In the genomic region with DNA sequence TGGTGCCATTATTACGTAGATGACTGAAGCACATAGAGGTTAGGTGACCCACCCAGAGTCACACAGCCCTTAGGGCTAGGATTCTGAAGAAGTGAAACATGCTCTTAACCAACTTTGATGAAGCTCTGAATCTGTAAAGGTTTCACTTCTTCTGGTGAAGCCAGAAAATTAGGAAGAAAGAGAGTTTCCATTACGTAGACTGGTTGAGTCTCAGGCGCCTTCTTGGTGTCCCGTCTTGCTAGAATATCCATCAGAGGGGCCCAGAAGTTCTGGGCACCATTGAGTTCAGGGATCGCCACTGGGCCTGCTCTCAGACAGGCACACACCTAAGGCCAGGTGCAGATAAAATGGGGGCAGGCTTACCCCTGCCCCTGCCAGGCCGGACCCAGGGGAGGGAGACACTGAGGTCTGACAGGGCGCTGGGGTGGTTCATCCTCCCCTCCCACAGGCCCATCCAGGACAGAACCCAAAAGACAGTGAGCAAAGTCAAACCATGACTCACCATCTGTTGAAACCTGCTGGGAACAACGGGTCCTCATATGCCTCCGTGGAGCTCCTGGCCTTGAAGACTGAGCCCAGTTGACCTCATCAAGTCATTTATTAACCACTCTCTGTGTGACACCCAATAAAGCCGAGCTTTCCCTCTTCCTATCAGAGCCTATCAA, we compare ENCODE assay signal across 1 cellular context.
TF ChIP-seq lines count a peak whose summit lies in the region.

No MANE protein-coding gene starts in this region.

TF ChIP-seq in GM12878, 131 proteins besides CTCF, POLR2A, EP300 and RAD21 (continued from another document and continues in another):
- TF ChIP-seq ZNF274 (IDR thresholded peaks at IDR 0.05; ENCODE audit: insufficient read depth, insufficient read length) (no peak), MTA2 (IDR thresholded peaks at IDR 0.05; ENCODE audit: low read depth) (peak; percentile 85; the same call in 1 of the 2 replicates), RELA (IDR thresholded peaks at IDR 0.05; ENCODE audit: borderline replicate concordance, partially characterized antibody) (no peak), KAT2A (conservative IDR thresholded peaks at IDR 0.05; ENCODE audit: control insufficient read depth, low read depth, low read length) (no peak), PML (IDR thresholded peaks at IDR 0.05; ENCODE audit: low read length) (no peak), ZNF24 (IDR thresholded peaks at IDR 0.05) (peak; percentile 95), EZH2 (IDR thresholded peaks at IDR 0.05; ENCODE audit: borderline replicate concordance, control insufficient read depth, low read depth, low read length) (no peak), KLF5 (IDR thresholded peaks at IDR 0.05; ENCODE audit: partially characterized antibody) (no peak), KDM1A (IDR thresholded peaks at IDR 0.05; ENCODE audit: borderline replicate concordance) (no peak), ESRRA (IDR thresholded peaks at IDR 0.05; ENCODE audit: low read length) (no peak), SMAD1 (IDR thresholded peaks at IDR 0.05; ENCODE audit: low read depth, partially characterized antibody) (no peak), TCF7 (IDR thresholded peaks at IDR 0.05; ENCODE audit: borderline replicate concordance) (no peak), SUZ12 (IDR thresholded peaks at IDR 0.05; ENCODE audit: unreplicated experiment) (no peak), BRCA1 (IDR thresholded peaks at IDR 0.05; ENCODE audit: low read depth, low read length) (no peak), NR2F1 (conservative IDR thresholded peaks at IDR 0.05) (peak; percentile 20; the same call in 1 of the 2 replicates), TARDBP (IDR thresholded peaks at IDR 0.05; ENCODE audit: borderline replicate concordance) (no peak), RAD51 (IDR thresholded peaks at IDR 0.05) (no peak), EGR1 (IDR thresholded peaks at IDR 0.05; ENCODE audit: borderline replicate concordance in 1 of 2, low read depth in 2 of 2, low read length in 2 of 2) (no peak), SUPT20H (IDR thresholded peaks at IDR 0.05; ENCODE audit: borderline replicate concordance, control insufficient read depth, low read depth, low read length) (no peak), ZBED1 (IDR thresholded peaks at IDR 0.05; ENCODE audit: borderline replicate concordance) (no peak), MXI1 (IDR thresholded peaks at IDR 0.05; ENCODE audit: low read depth, low read length) (no peak), RCOR1 (conservative IDR thresholded peaks at IDR 0.05; ENCODE audit: low read depth, low read length) (no peak), HCFC1 (IDR thresholded peaks at IDR 0.05; ENCODE audit: low read length) (no peak), TCF3 (IDR thresholded peaks at IDR 0.05; ENCODE audit: borderline replicate concordance, insufficient read depth, low read depth, low read length) (no peak), CBX5 (IDR thresholded peaks at IDR 0.05; ENCODE audit: low read depth) (no peak), ZNF207 (IDR thresholded peaks at IDR 0.05; ENCODE audit: borderline replicate concordance) (no peak), STAT1 (conservative IDR thresholded peaks at IDR 0.05) (no peak), HDAC6 (IDR thresholded peaks at IDR 0.05; ENCODE audit: unreplicated experiment) (no peak), YY1 (IDR thresholded peaks at IDR 0.05; ENCODE audit: low read depth, low read length) (0 out of 2 replicates have a peak, but pooled peaks have one; percentile 38), IKZF2 (IDR thresholded peaks at IDR 0.05) (peak; percentile 87), SMARCA5 (IDR thresholded peaks at IDR 0.05) (peak; percentile 27), BACH1 (IDR thresholded peaks at IDR 0.05; ENCODE audit: borderline replicate concordance) (no peak; the same call in 1 of the 2 replicates), ETV6 (conservative IDR thresholded peaks at IDR 0.05 in 1 of 2, IDR thresholded peaks at IDR 0.05 in 1 of 2; ENCODE audit: borderline replicate concordance in 1 of 2, low read depth in 1 of 2) (no peak), CBFB (IDR thresholded peaks at IDR 0.05; ENCODE audit: low read depth) (no peak)
- TF ChIP-seq, protein P1, sequence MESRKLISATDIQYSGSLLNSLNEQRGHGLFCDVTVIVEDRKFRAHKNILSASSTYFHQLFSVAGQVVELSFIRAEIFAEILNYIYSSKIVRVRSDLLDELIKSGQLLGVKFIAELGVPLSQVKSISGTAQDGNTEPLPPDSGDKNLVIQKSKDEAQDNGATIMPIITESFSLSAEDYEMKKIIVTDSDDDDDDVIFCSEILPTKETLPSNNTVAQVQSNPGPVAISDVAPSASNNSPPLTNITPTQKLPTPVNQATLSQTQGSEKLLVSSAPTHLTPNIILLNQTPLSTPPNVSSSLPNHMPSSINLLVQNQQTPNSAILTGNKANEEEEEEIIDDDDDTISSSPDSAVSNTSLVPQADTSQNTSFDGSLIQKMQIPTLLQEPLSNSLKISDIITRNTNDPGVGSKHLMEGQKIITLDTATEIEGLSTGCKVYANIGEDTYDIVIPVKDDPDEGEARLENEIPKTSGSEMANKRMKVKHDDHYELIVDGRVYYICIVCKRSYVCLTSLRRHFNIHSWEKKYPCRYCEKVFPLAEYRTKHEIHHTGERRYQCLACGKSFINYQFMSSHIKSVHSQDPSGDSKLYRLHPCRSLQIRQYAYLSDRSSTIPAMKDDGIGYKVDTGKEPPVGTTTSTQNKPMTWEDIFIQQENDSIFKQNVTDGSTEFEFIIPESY (IDR thresholded peaks at IDR 0.05), result no peak
- TF ChIP-seq, protein P2, sequence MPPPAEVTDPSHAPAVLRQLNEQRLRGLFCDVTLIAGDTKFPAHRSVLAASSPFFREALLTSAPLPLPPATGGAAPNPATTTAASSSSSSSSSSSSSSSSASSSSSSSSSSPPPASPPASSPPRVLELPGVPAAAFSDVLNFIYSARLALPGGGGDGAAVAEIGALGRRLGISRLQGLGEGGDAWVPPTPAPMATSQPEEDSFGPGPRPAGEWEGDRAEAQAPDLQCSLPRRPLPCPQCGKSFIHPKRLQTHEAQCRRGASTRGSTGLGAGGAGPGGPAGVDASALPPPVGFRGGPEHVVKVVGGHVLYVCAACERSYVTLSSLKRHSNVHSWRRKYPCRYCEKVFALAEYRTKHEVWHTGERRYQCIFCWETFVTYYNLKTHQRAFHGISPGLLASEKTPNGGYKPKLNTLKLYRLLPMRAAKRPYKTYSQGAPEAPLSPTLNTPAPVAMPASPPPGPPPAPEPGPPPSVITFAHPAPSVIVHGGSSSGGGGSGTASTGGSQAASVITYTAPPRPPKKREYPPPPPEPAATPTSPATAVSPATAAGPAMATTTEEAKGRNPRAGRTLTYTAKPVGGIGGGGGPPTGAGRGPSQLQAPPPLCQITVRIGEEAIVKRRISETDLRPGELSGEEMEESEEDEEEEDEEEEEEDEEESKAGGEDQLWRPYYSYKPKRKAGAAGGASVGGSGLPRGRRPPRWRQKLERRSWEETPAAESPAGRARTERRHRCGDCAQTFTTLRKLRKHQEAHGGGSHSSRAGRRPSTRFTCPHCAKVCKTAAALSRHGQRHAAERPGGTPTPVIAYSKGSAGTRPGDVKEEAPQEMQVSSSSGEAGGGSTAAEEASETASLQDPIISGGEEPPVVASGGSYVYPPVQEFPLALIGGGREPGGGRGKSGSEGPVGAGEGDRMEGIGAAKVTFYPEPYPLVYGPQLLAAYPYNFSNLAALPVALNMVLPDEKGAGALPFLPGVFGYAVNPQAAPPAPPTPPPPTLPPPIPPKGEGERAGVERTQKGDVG (CRISPR knock-in tag; IDR thresholded peaks at IDR 0.05), result no peak
- TF ChIP-seq, protein P3, sequence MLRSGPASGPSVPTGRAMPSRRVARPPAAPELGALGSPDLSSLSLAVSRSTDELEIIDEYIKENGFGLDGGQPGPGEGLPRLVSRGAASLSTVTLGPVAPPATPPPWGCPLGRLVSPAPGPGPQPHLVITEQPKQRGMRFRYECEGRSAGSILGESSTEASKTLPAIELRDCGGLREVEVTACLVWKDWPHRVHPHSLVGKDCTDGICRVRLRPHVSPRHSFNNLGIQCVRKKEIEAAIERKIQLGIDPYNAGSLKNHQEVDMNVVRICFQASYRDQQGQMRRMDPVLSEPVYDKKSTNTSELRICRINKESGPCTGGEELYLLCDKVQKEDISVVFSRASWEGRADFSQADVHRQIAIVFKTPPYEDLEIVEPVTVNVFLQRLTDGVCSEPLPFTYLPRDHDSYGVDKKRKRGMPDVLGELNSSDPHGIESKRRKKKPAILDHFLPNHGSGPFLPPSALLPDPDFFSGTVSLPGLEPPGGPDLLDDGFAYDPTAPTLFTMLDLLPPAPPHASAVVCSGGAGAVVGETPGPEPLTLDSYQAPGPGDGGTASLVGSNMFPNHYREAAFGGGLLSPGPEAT (IDR thresholded peaks at IDR 0.05; ENCODE audit: low read depth), result peak; percentile 70
- TF ChIP-seq, protein P4, sequence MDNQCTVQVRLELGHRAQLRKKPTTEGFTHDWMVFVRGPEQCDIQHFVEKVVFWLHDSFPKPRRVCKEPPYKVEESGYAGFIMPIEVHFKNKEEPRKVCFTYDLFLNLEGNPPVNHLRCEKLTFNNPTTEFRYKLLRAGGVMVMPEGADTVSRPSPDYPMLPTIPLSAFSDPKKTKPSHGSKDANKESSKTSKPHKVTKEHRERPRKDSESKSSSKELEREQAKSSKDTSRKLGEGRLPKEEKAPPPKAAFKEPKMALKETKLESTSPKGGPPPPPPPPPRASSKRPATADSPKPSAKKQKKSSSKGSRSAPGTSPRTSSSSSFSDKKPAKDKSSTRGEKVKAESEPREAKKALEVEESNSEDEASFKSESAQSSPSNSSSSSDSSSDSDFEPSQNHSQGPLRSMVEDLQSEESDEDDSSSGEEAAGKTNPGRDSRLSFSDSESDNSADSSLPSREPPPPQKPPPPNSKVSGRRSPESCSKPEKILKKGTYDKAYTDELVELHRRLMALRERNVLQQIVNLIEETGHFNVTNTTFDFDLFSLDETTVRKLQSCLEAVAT (IDR thresholded peaks at IDR 0.05), result no peak
- TF ChIP-seq, protein P5, sequence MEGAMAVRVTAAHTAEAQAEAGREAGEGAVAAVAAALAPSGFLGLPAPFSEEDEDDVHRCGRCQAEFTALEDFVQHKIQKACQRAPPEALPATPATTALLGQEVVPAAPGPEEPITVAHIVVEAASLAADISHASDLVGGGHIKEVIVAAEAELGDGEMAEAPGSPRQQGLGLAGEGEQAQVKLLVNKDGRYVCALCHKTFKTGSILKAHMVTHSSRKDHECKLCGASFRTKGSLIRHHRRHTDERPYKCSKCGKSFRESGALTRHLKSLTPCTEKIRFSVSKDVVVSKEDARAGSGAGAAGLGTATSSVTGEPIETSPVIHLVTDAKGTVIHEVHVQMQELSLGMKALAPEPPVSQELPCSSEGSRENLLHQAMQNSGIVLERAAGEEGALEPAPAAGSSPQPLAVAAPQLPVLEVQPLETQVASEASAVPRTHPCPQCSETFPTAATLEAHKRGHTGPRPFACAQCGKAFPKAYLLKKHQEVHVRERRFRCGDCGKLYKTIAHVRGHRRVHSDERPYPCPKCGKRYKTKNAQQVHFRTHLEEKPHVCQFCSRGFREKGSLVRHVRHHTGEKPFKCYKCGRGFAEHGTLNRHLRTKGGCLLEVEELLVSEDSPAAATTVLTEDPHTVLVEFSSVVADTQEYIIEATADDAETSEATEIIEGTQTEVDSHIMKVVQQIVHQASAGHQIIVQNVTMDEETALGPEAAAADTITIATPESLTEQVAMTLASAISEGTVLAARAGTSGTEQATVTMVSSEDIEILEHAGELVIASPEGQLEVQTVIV (IDR thresholded peaks at IDR 0.05; ENCODE audit: borderline replicate concordance, partially characterized antibody), result no peak
- TF ChIP-seq, protein P6, sequence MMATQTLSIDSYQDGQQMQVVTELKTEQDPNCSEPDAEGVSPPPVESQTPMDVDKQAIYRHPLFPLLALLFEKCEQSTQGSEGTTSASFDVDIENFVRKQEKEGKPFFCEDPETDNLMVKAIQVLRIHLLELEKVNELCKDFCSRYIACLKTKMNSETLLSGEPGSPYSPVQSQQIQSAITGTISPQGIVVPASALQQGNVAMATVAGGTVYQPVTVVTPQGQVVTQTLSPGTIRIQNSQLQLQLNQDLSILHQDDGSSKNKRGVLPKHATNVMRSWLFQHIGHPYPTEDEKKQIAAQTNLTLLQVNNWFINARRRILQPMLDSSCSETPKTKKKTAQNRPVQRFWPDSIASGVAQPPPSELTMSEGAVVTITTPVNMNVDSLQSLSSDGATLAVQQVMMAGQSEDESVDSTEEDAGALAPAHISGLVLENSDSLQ (IDR thresholded peaks at IDR 0.05), result no peak
- TF ChIP-seq, protein P7, sequence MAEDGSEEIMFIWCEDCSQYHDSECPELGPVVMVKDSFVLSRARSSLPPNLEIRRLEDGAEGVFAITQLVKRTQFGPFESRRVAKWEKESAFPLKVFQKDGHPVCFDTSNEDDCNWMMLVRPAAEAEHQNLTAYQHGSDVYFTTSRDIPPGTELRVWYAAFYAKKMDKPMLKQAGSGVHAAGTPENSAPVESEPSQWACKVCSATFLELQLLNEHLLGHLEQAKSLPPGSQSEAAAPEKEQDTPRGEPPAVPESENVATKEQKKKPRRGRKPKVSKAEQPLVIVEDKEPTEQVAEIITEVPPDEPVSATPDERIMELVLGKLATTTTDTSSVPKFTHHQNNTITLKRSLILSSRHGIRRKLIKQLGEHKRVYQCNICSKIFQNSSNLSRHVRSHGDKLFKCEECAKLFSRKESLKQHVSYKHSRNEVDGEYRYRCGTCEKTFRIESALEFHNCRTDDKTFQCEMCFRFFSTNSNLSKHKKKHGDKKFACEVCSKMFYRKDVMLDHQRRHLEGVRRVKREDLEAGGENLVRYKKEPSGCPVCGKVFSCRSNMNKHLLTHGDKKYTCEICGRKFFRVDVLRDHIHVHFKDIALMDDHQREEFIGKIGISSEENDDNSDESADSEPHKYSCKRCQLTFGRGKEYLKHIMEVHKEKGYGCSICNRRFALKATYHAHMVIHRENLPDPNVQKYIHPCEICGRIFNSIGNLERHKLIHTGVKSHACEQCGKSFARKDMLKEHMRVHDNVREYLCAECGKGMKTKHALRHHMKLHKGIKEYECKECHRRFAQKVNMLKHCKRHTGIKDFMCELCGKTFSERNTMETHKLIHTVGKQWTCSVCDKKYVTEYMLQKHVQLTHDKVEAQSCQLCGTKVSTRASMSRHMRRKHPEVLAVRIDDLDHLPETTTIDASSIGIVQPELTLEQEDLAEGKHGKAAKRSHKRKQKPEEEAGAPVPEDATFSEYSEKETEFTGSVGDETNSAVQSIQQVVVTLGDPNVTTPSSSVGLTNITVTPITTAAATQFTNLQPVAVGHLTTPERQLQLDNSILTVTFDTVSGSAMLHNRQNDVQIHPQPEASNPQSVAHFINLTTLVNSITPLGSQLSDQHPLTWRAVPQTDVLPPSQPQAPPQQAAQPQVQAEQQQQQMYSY (CRISPR knock-in tag; IDR thresholded peaks at IDR 0.05), result no peak
- TF ChIP-seq, protein P8, sequence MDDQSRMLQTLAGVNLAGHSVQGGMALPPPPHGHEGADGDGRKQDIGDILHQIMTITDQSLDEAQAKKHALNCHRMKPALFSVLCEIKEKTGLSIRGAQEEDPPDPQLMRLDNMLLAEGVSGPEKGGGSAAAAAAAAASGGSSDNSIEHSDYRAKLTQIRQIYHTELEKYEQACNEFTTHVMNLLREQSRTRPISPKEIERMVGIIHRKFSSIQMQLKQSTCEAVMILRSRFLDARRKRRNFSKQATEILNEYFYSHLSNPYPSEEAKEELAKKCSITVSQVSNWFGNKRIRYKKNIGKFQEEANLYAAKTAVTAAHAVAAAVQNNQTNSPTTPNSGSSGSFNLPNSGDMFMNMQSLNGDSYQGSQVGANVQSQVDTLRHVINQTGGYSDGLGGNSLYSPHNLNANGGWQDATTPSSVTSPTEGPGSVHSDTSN (IDR thresholded peaks at IDR 0.05; ENCODE audit: insufficient replicate concordance, low read depth, low read length), result no peak
